20 cellular contexts compared by ENCODE assay signal in the genomic region with DNA sequence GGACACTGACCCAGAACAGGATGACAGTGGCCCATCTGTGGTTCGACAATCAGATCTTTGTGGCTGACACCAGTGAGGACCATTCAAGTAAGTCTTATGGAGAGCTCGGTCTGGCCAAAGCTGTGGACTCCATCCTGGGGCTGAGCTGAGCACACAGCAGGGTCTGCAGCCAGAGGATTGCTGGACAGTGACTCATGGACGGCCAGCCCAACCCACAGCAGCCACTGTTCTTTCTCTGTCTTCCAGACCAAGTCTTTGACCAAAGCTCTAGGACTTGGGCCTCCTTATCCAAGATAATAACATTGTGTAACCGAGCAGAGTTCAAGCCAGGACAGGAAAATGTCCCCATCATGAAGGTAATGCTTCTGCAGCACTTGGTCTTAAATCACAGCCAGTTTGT. TPM values are rescaled to one million over a fixed set of nuclear protein-coding genes. Genes with fewer than 3 reads are reported as not detected.
DNase-seq lines count a peak whose midpoint lies in the region; ATAC-seq lines count a peak whose summit lies in the region.
"Had no signal": no experiment of that assay in that cellular context is flagged by ENCODE, and none has a peak within 500 bp of the region (broad histone marks: within the 10 kb centered on the region; RNA-seq: fewer than 3 reads in every experiment).

No MANE protein-coding gene starts in this region.

- no peaks in the 10 kb centered on the region for H3K36me3 ChIP-seq in adipocyte (ENCODE audit: control insufficient read depth, insufficient read depth, low read length, severe bottlenecking)
- H3K36me3 ChIP-seq: adrenal gland, BLaER1, lower lobe of right lung, suprapubic skin had no signal

- H3K36me3 Mint-ChIP-seq in T-helper 2 cell treated with Interferon-gamma antibody and Interleukin-4, amounts not matched to agents 5 μg/mL and 100 μg/mL, for 36 hours (ENCODE audit: low read depth) = no peaks in the 10 kb centered on the region
- H3K36me3 Mint-ChIP-seq: natural killer cell had no signal

- H3K9me3 Mint-ChIP-seq in T-helper 2 cell treated with Interferon-gamma antibody and Interleukin-4, amounts not matched to agents 5 μg/mL and 100 μg/mL, for 36 hours = no peaks in the 10 kb centered on the region
- H3K9me3 Mint-ChIP-seq: natural killer cell had no signal

- H3K9me3 ChIP-seq in adipocyte (ENCODE audit: control insufficient read depth, low read length) = no peaks in the 10 kb centered on the region
- H3K9me3 ChIP-seq: adrenal gland, BLaER1, lower lobe of right lung, suprapubic skin had no signal

- intact Hi-C loops in left cardiac atrium (cut with DNase I) = loop anchor here (5.0 kb wide), 1 partner anchor 35 kb away; no protein-coding TSS in a partner anchor

- peaks cover 11% of the 10 kb centered on the region for H3K4me1 Mint-ChIP-seq in T-helper 2 cell treated with Interferon-gamma antibody and Interleukin-4, amounts not matched to agents 5 μg/mL and 100 μg/mL, for 36 hours (ENCODE audit: low read depth)

- H3K4me3 ChIP-seq in adipocyte (ENCODE audit: low read length) = no peak overlapping the region
- H3K4me3 ChIP-seq: adrenal gland, BLaER1, lower lobe of right lung, suprapubic skin had no signal

- peaks cover 26% of the 10 kb centered on the region for H3K27me3 Mint-ChIP-seq in T-helper 2 cell treated with Interferon-gamma antibody and Interleukin-4, amounts not matched to agents 5 μg/mL and 100 μg/mL, for 36 hours (ENCODE audit: low read depth)

- H3K4me1 ChIP-seq in adipocyte (ENCODE audit: control insufficient read depth, insufficient read depth, low read length) = peaks cover 14% of the 10 kb centered on the region
- H3K4me1 ChIP-seq: adrenal gland, BLaER1, lower lobe of right lung, suprapubic skin had no signal

- no peak overlapping the region for H3K27ac Mint-ChIP-seq in T-helper 2 cell treated with Interferon-gamma antibody and Interleukin-4, amounts not matched to agents 5 μg/mL and 100 μg/mL, for 36 hours
- H3K27ac Mint-ChIP-seq: natural killer cell had no signal

- H3K27me3 ChIP-seq in adipocyte (replicated peaks; ENCODE audit: control insufficient read depth, insufficient read depth, low read length) = peaks cover 37% of the 10 kb centered on the region

- peak; percentile 74 to 94 for ATAC-seq in left cardiac atrium
- no peak for ATAC-seq in GM18502 (IDR thresholded peaks at IDR 0.05; ENCODE audit: poor library complexity, unreplicated experiment)
- ATAC-seq: lower lobe of right lung, natural killer cell had no signal

- DNase-seq in ELF-1 (ENCODE audit: low read depth, low spot score) (peak; percentile 59), adipocyte (ENCODE audit: low read depth) (peak; percentile 52), left cardiac atrium (peak; percentile 47), renal cortical epithelial cell (ENCODE audit: low read depth) (peak; percentile 6), substantia nigra (lab: John Stamatoyannopoulos, UW) (no peak), GOT3 (lab: John Stamatoyannopoulos, UW) (no peak)
- no peak for DNase-seq in T-helper 2 cell treated with Interferon-gamma antibody and Interleukin-4, amounts not matched to agents 5 μg/mL and 100 μg/mL, for 36 hours (ENCODE audit: low spot score)
- DNase-seq: adrenal gland; dermis blood vessel endothelial cell; DMS53; lower lobe of right lung; natural killer cell; NCI-H2029 treated with DMSO at 0.1 percent for 48 hours; NCI-H524 treated with DMSO at 0.1 percent for 48 hours; stimulated activated CD4-positive, alpha-beta T cell treated with anti-CD3 and anti-CD28 coated beads, Interleukin-1b, Interleukin-23, amount 100 ng/mL, for 48 hours had no signal

- no peak overlapping the region for H3K4me3 Mint-ChIP-seq in T-helper 2 cell treated with Interferon-gamma antibody and Interleukin-4, amounts not matched to agents 5 μg/mL and 100 μg/mL, for 36 hours
- H3K4me3 Mint-ChIP-seq: natural killer cell had no signal

- H3K27ac ChIP-seq in substantia nigra (ENCODE audit: low read depth, low read length, poor library complexity, severe bottlenecking) = no peak overlapping the region
- H3K27ac ChIP-seq: adrenal gland, BLaER1, lower lobe of right lung, suprapubic skin, VCaP had no signal

- H3K9ac ChIP-seq in adipocyte (ENCODE audit: low read length) = no peak overlapping the region
- H3K9ac ChIP-seq: BLaER1 had no signal

RNA-seq across cellular contexts. Expression of a gene that starts 12.3 kb away (rescaled TPM):
- not detected for total RNA-seq in left cardiac atrium
- not detected in 2 replicates for total RNA-seq in renal cortical epithelial cell
- total RNA-seq: dermis blood vessel endothelial cell, natural killer cell, OCI-LY7 had no signal

Comparison
In these comparisons a context has a peak if more than half of its experiments do, and no peak if none do; other contexts are left out.
1. DNase-seq: peak in ELF-1 (single experiment), adipocyte (single experiment), left cardiac atrium (single experiment) and renal cortical epithelial cell (single experiment); none in substantia nigra (0 of 49), GOT3 (single experiment) and T-helper 2 cell treated with Interferon-gamma antibody and Interleukin-4, amounts not matched to agents 5 μg/mL and 100 μg/mL, for 36 hours (single experiment).